ENCODE assay signal across 1 cellular context in genomic region chr22:39291501-39291900, GRCh38.
TF ChIP-seq lines count a peak whose summit lies in the region.

No MANE protein-coding gene starts in this region.

TF ChIP-seq in HCT116, 20 proteins besides CTCF, POLR2A, EP300 and RAD21 (continued from another document):
- TF ChIP-seq ZBTB33 (IDR thresholded peaks at IDR 0.05; ENCODE audit: extremely low read depth, insufficient replicate concordance, low read length) (no peak), SRF (IDR thresholded peaks at IDR 0.05; ENCODE audit: low read depth) (no peak), EGR1 (IDR thresholded peaks at IDR 0.05; ENCODE audit: low read depth) (no peak), REST (IDR thresholded peaks at IDR 0.05; ENCODE audit: low read depth) (no peak), POLR2AphosphoS5 (IDR thresholded peaks at IDR 0.05; ENCODE audit: low read depth, low read length) (no peak), CBX3 (IDR thresholded peaks at IDR 0.05; ENCODE audit: low read depth) (no peak), MAX (IDR thresholded peaks at IDR 0.05) (no peak)
